ENCODE assay signal across 8 cellular contexts in genomic region chr19:6464070-6464873, GRCh38. TPM values are rescaled to one million over a fixed set of nuclear protein-coding genes. Genes with fewer than 3 reads are reported as not detected.
DNase-seq lines count a peak whose midpoint lies in the region; ATAC-seq, FAIRE-seq and TF ChIP-seq lines count a peak whose summit lies in the region.

TSS of gene CRB3 (plus strand) at chr19:6464271. CDS start at chr19:6464702, 431 bp downstream.

- peak within 1 kb of the TSS; percentile 66 for H3K9ac ChIP-seq in NT2/D1 (ENCODE audit: insufficient read length, low read depth)

- ATAC-seq in pancreas (peak; percentile 66 to 81 (median 76)), HG03095 (IDR thresholded peaks at IDR 0.05; ENCODE audit: unreplicated experiment) (no peak), HG02610 (IDR thresholded peaks at IDR 0.05; ENCODE audit: unreplicated experiment) (no peak)

- H3K9me3 ChIP-seq in NT2/D1 (ENCODE audit: insufficient read depth, low read length) = no peaks in the 10 kb centered on the region
- no peaks in the 10 kb centered on the region for H3K9me3 ChIP-seq in pancreas

- peak within 1 kb of the TSS; percentile 70 for H3K4me3 ChIP-seq in NT2/D1 (ENCODE audit: insufficient read length, low read depth)
- peak within 1 kb of the TSS; percentile 58 to 94 (median 66) for H3K4me3 ChIP-seq in pancreas

- FAIRE-seq in pancreas (lab: Jason Lieb, UNC) = no peak

- no peak for TF ChIP-seq CTCF in pancreas (IDR thresholded peaks at IDR 0.05)

- peak within 1 kb of the TSS; percentile 80 to 96 (median 93) for H3K27ac ChIP-seq in pancreas

- H3K36me3 ChIP-seq in NT2/D1 (ENCODE audit: insufficient read depth, insufficient read length, low read length) = no peaks in the 10 kb centered on the region
- peaks cover 0 to 11% (median 0%) of the 10 kb centered on the region in 3 donors for H3K36me3 ChIP-seq in pancreas

- 0 to 1% methylated on average over 46 to 65 of the region's 65 CpGs for WGBS in pancreas, 2 donors

- peak; percentile 88 for DNase-seq in DMS79 treated with DMSO at 0.1 percent for 48 hours (lab: John Stamatoyannopoulos, UW)
- DNase-seq in NT2/D1 (ENCODE audit: low read depth, low spot score) = no peak
- DNase-seq in effector CD4-positive, alpha-beta T cell = peak; percentile 36
- DNase-seq in pancreas = peak; percentile 95 to 98 (median 96)
- no peak for DNase-seq in AG20443 (ENCODE audit: low spot score)
- no peak for DNase-seq in 8988T

- intact Hi-C loops in pancreas (cut with DNase I) = no loop called here

- H3K4me1 ChIP-seq in NT2/D1 (ENCODE audit: insufficient read depth, insufficient read length) (peaks cover 9% of the 10 kb centered on the region), pancreas (peaks cover 0 to 6% (median 4%) of the 10 kb centered on the region in 3 donors)

- peaks cover 42% of the 10 kb centered on the region for H3K27me3 ChIP-seq in NT2/D1 (ENCODE audit: insufficient read depth, insufficient read length)
- H3K27me3 ChIP-seq in pancreas = no peaks in the 10 kb centered on the region

RNA-seq across cellular contexts. Expression of gene CRB3, which starts in this region (rescaled TPM):
- 10 to 100 TPM; 22.0 to 37.7 (median 26.4) TPM for total RNA-seq in pancreas
- 10 to 100 TPM; 28.5 to 28.7 TPM for polyA plus RNA-seq in pancreas

Comparison
In these comparisons a context has a peak if more than half of its experiments do, and no peak if none do; other contexts are left out.
1. DNase-seq: peak in DMS79 treated with DMSO at 0.1 percent for 48 hours (single experiment), effector CD4-positive, alpha-beta T cell (single experiment) and pancreas (6 of 6); none in NT2/D1 (single experiment), AG20443 (single experiment) and 8988T (single experiment).
2. ATAC-seq: peak in pancreas (4 of 4); none in HG03095 (single experiment) and HG02610 (single experiment).